8 cellular contexts compared by ENCODE assay signal in genomic region chrX:38654302-38654701, GRCh38.
DNase-seq lines count a peak whose midpoint lies in the region; ATAC-seq and TF ChIP-seq lines count a peak whose summit lies in the region.

No MANE protein-coding gene starts in this region.

- DNase-seq in GM12864 (ENCODE audit: low read depth) (no peak), NCI-H2227 treated with DMSO at 0.1 percent for 48 hours (lab: John Stamatoyannopoulos, UW) (peak; percentile 28), endothelial cell (ENCODE audit: low spot score) (peak; percentile 7), non-pigmented ciliary epithelial cell (ENCODE audit: low read depth) (peak; percentile 1)
- no peak for DNase-seq in activated effector memory CD4-positive, alpha-beta T cell treated with anti-CD3 and anti-CD28 coated beads, Interleukin-2, amount 50 U/mL, for 16 hours
- DNase-seq in CD4-positive, alpha-beta T cell, result no peak
- DNase-seq in activated naive CD4-positive, alpha-beta T cell treated with anti-CD3 and anti-CD28 coated beads for 36 hours, result no peak

- H3K36me3 Mint-ChIP-seq in endothelial cell (ENCODE audit: low read depth, unreplicated experiment), result no peaks in the 10 kb centered on the region
- no peaks in the 10 kb centered on the region for H3K36me3 Mint-ChIP-seq in CD4-positive, alpha-beta T cell (ENCODE audit: low read depth)
- H3K36me3 Mint-ChIP-seq in activated naive CD4-positive, alpha-beta T cell treated with anti-CD3 and anti-CD28 coated beads for 36 hours (ENCODE audit: low read depth), result no peaks in the 10 kb centered on the region

- H3K27ac Mint-ChIP-seq in endothelial cell (ENCODE audit: unreplicated experiment), result no peak overlapping the region
- no peak overlapping the region for H3K27ac Mint-ChIP-seq in CD4-positive, alpha-beta T cell
- no peak overlapping the region for H3K27ac Mint-ChIP-seq in activated naive CD4-positive, alpha-beta T cell treated with anti-CD3 and anti-CD28 coated beads for 36 hours

- H3K4me3 ChIP-seq in GM12864 (ENCODE audit: low read depth, low read length), result no peak overlapping the region

- no peak for ATAC-seq in CD4-positive, alpha-beta T cell (ENCODE audit: poor library complexity)
- no peak for ATAC-seq in GM21526 (IDR thresholded peaks at IDR 0.05; ENCODE audit: low FRiP score, unreplicated experiment)

- H3K27me3 ChIP-seq in CD4-positive, alpha-beta T cell (ENCODE audit: control insufficient read depth, insufficient read depth, low read length), result no peaks in the 10 kb centered on the region

- H3K27ac ChIP-seq in CD4-positive, alpha-beta T cell (ENCODE audit: low read depth, low read length), result no peak overlapping the region

- CTCF ChIA-PET in CD4-positive, alpha-beta T cell (lab: Charles Lee), result no interaction called here
- CTCF ChIA-PET in activated naive CD4-positive, alpha-beta T cell treated with anti-CD3 and anti-CD28 coated beads for 36 hours (lab: Charles Lee), result interaction anchor here (3.6 kb wide), 1 partner anchor 27 kb away, joined by 10 read pairs; no protein-coding TSS in a partner anchor

- H3K27me3 Mint-ChIP-seq in endothelial cell (ENCODE audit: unreplicated experiment), result no peaks in the 10 kb centered on the region
- H3K27me3 Mint-ChIP-seq in CD4-positive, alpha-beta T cell, result no peaks in the 10 kb centered on the region
- H3K27me3 Mint-ChIP-seq in activated naive CD4-positive, alpha-beta T cell treated with anti-CD3 and anti-CD28 coated beads for 36 hours (ENCODE audit: low read depth), result no peaks in the 10 kb centered on the region

- no peaks in the 10 kb centered on the region for H3K9me3 ChIP-seq in CD4-positive, alpha-beta T cell (ENCODE audit: control insufficient read depth, low read length)

- peak; percentile 44 for TF ChIP-seq CTCF in GM12864 (IDR thresholded peaks at IDR 0.05; ENCODE audit: low read depth, low read length, missing control alignments)
- TF ChIP-seq CTCF in endothelial cell (IDR thresholded peaks at IDR 0.05; ENCODE audit: unreplicated experiment), result peak; percentile 60
- TF ChIP-seq CTCF in CD4-positive, alpha-beta T cell (IDR thresholded peaks at IDR 0.05), result no peak

- no peak overlapping the region for H3K4me3 Mint-ChIP-seq in endothelial cell (ENCODE audit: unreplicated experiment)
- no peak overlapping the region for H3K4me3 Mint-ChIP-seq in CD4-positive, alpha-beta T cell
- H3K4me3 Mint-ChIP-seq in activated naive CD4-positive, alpha-beta T cell treated with anti-CD3 and anti-CD28 coated beads for 36 hours, result no peak overlapping the region

- POLR2A ChIA-PET in CD4-positive, alpha-beta T cell (lab: Charles Lee), result no interaction called here

- H3K9me3 Mint-ChIP-seq in endothelial cell (ENCODE audit: unreplicated experiment), result no peaks in the 10 kb centered on the region
- H3K9me3 Mint-ChIP-seq in CD4-positive, alpha-beta T cell, result no peaks in the 10 kb centered on the region
- H3K9me3 Mint-ChIP-seq in activated naive CD4-positive, alpha-beta T cell treated with anti-CD3 and anti-CD28 coated beads for 36 hours, result no peaks in the 10 kb centered on the region

- peaks cover 8% of the 10 kb centered on the region for H3K4me1 Mint-ChIP-seq in endothelial cell (ENCODE audit: unreplicated experiment)
- no peaks in the 10 kb centered on the region for H3K4me1 Mint-ChIP-seq in CD4-positive, alpha-beta T cell (ENCODE audit: low read depth)
- no peaks in the 10 kb centered on the region for H3K4me1 Mint-ChIP-seq in activated naive CD4-positive, alpha-beta T cell treated with anti-CD3 and anti-CD28 coated beads for 36 hours (ENCODE audit: low read depth)

- intact Hi-C loops in CD4-positive, alpha-beta T cell (cut with DNase I, micrococcal nuclease), result no loop called here
- intact Hi-C loops in activated naive CD4-positive, alpha-beta T cell treated with anti-CD3 and anti-CD28 coated beads for 36 hours (cut with micrococcal nuclease), result no loop called here

Comparison
In these comparisons a context has a peak if more than half of its experiments do, and no peak if none do; other contexts are left out.
1. DNase-seq: peak in NCI-H2227 treated with DMSO at 0.1 percent for 48 hours (single experiment), endothelial cell (single experiment) and non-pigmented ciliary epithelial cell (single experiment); none in GM12864 (single experiment), activated effector memory CD4-positive, alpha-beta T cell treated with anti-CD3 and anti-CD28 coated beads, Interleukin-2, amount 50 U/mL, for 16 hours (single experiment), CD4-positive, alpha-beta T cell (0 of 10) and activated naive CD4-positive, alpha-beta T cell treated with anti-CD3 and anti-CD28 coated beads for 36 hours (single experiment).